In the genomic region with DNA sequence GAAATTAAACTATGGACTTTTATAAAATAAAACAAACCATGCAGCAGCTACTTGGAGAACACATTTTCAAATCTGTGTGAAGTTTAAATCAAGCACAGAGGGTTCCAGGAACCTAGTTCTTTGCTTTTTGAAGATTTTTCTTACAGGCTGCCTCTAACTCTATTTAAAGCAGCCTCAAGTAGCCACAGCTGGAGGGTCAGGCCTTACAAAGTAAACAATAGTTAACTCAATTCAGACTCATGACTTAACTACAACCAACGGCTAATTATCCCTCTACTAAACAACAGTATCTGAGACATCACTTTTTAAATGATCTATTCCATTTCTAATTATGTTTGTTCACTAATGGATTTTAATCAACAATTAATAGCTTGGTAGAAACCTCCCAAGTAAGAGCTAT, we compare ENCODE assay signal across 3 cellular contexts.
TF ChIP-seq lines count a peak whose summit lies in the region.

No MANE protein-coding gene starts in this region.

TF ChIP-seq in IMR-90, 13 proteins besides CTCF, POLR2A, EP300 and RAD21:
- TF ChIP-seq ELK1 (IDR thresholded peaks at IDR 0.05; ENCODE audit: borderline replicate concordance, low read depth, low read length) (no peak), CEBPB (IDR thresholded peaks at IDR 0.05; ENCODE audit: low read depth, low read length) (no peak), RCOR1 (IDR thresholded peaks at IDR 0.05; ENCODE audit: insufficient replicate concordance, low read length) (no peak), CHD1 (IDR thresholded peaks at IDR 0.05; ENCODE audit: low read depth, low read length) (no peak), MXI1 (IDR thresholded peaks at IDR 0.05; ENCODE audit: borderline replicate concordance, low read depth, low read length) (no peak), RFX5 (IDR thresholded peaks at IDR 0.05; ENCODE audit: low read depth, low read length) (no peak), FOS (IDR thresholded peaks at IDR 0.05; ENCODE audit: low read depth, low read length) (no peak), BHLHE40 (IDR thresholded peaks at IDR 0.05; ENCODE audit: low read depth, low read length) (no peak), NFE2L2 (IDR thresholded peaks at IDR 0.05; ENCODE audit: low read depth, low read length) (no peak), SMC3 (IDR thresholded peaks at IDR 0.05; ENCODE audit: low read depth, low read length) (no peak), USF2 (IDR thresholded peaks at IDR 0.05; ENCODE audit: low read depth, low read length) (no peak), MAZ (IDR thresholded peaks at IDR 0.05; ENCODE audit: borderline replicate concordance, low read depth, low read length) (no peak), MAFK (IDR thresholded peaks at IDR 0.05; ENCODE audit: low read depth, low read length) (no peak)

TF ChIP-seq in H1, 55 proteins besides CTCF, POLR2A, EP300 and RAD21:
- no peak for TF ChIP-seq SP4 (IDR thresholded peaks at IDR 0.05; ENCODE audit: low read length)
- 0 out of 2 replicates have a peak, but pooled peaks have one; percentile 20 for TF ChIP-seq TCF12 (IDR thresholded peaks at IDR 0.05; ENCODE audit: low read depth, low read length)

TF ChIP-seq in GM12891, 5 proteins besides CTCF, POLR2A, EP300 and RAD21:
- TF ChIP-seq SPI1 (IDR thresholded peaks at IDR 0.05; ENCODE audit: low read depth, low read length) (no peak), TAF1 (IDR thresholded peaks at IDR 0.05; ENCODE audit: low read depth, low read length) (no peak), PAX5 (IDR thresholded peaks at IDR 0.05; ENCODE audit: insufficient read depth, low read length, severe bottlenecking) (no peak), POLR2AphosphoS5 (IDR thresholded peaks at IDR 0.05; ENCODE audit: low read depth, low read length) (no peak), POU2F2 (IDR thresholded peaks at IDR 0.05; ENCODE audit: low read depth, low read length) (no peak)
TF ChIP-seq in GM12891: peak in this region for 0.
